10 cellular contexts compared by ENCODE assay signal in genomic region chr4:15920723-15921591, GRCh38. TPM values are rescaled to one million over a fixed set of nuclear protein-coding genes. Genes with fewer than 3 reads are reported as not detected.
DNase-seq lines count a peak whose midpoint lies in the region; ATAC-seq lines count a peak whose summit lies in the region.
"Had no signal": no experiment of that assay in that cellular context is flagged by ENCODE, and none has a peak within 500 bp of the region (broad histone marks: within the 10 kb centered on the region; RNA-seq: fewer than 3 reads in every experiment).

No MANE protein-coding gene starts in this region.

- no peak overlapping the region for H3K27ac ChIP-seq in aorta (ENCODE audit: low read depth in 1 of 2, low read length in 2 of 2)

- H3K27me3 Mint-ChIP-seq in stimulated activated naive CD8-positive, alpha-beta T cell treated with anti-CD3 and anti-CD28 coated beads, Interleukin-15, amount 100 ng/mL, for 72 hours, result peaks cover 38% of the 10 kb centered on the region
- peaks cover 21% of the 10 kb centered on the region for H3K27me3 Mint-ChIP-seq in activated T-helper 17 cell treated with anti-CD3 and anti-CD28 coated beads, Interleukin-2, amount 50 U/mL, for 72 hours
- H3K27me3 Mint-ChIP-seq in activated CD4-positive, alpha-beta T cell treated with anti-CD3 and anti-CD28 coated beads, Interleukin-2, amount 10 ng/mL, durations not matched to agents 24 days and 14 days, result peaks cover 35% of the 10 kb centered on the region

- DNase-seq in stimulated activated naive CD8-positive, alpha-beta T cell treated with anti-CD3 and anti-CD28 coated beads, Interleukin-15, amount 100 ng/mL, for 72 hours, result no peak
- no peak for DNase-seq in stimulated activated naive CD8-positive, alpha-beta T cell treated with anti-CD3 and anti-CD28 coated beads, Interleukin-15, Interleukin-2, amounts not matched to agents 100 U/mL and 50 U/mL, for 24 hours
- DNase-seq in inferior parietal cortex (ENCODE audit: extremely low spot score), result peak; percentile 3
- peak; percentile 91 to 92 for DNase-seq in aorta
- DNase-seq in activated CD4-positive, alpha-beta T cell treated with anti-CD3 and anti-CD28 coated beads, Interleukin-2, amount 10 ng/mL, durations not matched to agents 24 days and 14 days, result no peak
- DNase-seq: effector memory CD8-positive, alpha-beta T cell had no signal

- H3K9me3 ChIP-seq in aorta (ENCODE audit: control insufficient read depth, low read length), result no peaks in the 10 kb centered on the region

- H3K36me3 Mint-ChIP-seq in activated T-helper 17 cell treated with anti-CD3 and anti-CD28 coated beads, Interleukin-2, amount 50 U/mL, for 72 hours (ENCODE audit: low read depth), result no peaks in the 10 kb centered on the region
- no peaks in the 10 kb centered on the region for H3K36me3 Mint-ChIP-seq in activated CD4-positive, alpha-beta T cell treated with anti-CD3 and anti-CD28 coated beads, Interleukin-2, amount 10 ng/mL, durations not matched to agents 24 days and 14 days (ENCODE audit: low read depth)

- no peak overlapping the region for H3K4me3 Mint-ChIP-seq in stimulated activated naive CD8-positive, alpha-beta T cell treated with anti-CD3 and anti-CD28 coated beads, Interleukin-15, amount 100 ng/mL, for 72 hours
- H3K4me3 Mint-ChIP-seq in activated T-helper 17 cell treated with anti-CD3 and anti-CD28 coated beads, Interleukin-2, amount 50 U/mL, for 72 hours, result no peak overlapping the region
- no peak overlapping the region for H3K4me3 Mint-ChIP-seq in activated CD4-positive, alpha-beta T cell treated with anti-CD3 and anti-CD28 coated beads, Interleukin-2, amount 10 ng/mL, durations not matched to agents 24 days and 14 days
- H3K4me3 Mint-ChIP-seq: effector memory CD8-positive, alpha-beta T cell had no signal

- 36 to 43% methylated on average over 4 of the region's 4 CpGs for WGBS in aorta, 2 donors

- peak; percentile 42 for ATAC-seq in stimulated activated naive CD8-positive, alpha-beta T cell treated with anti-CD3 and anti-CD28 coated beads, Interleukin-15, amount 100 ng/mL, for 72 hours
- no peak for ATAC-seq in stimulated activated naive CD8-positive, alpha-beta T cell treated with anti-CD3 and anti-CD28 coated beads, Interleukin-15, Interleukin-2, amounts not matched to agents 100 U/mL and 50 U/mL, for 24 hours
- ATAC-seq in activated T-helper 17 cell treated with anti-CD3 and anti-CD28 coated beads, Interleukin-2, amount 50 U/mL, for 72 hours (replicated peaks), result peak; percentile 64
- peak; percentile 72 for ATAC-seq in aorta (ENCODE audit: low FRiP score)
- ATAC-seq in HG02588 (IDR thresholded peaks at IDR 0.05; ENCODE audit: unreplicated experiment), result no peak
- ATAC-seq in GM18861 (IDR thresholded peaks at IDR 0.05; ENCODE audit: unreplicated experiment), result no peak
- ATAC-seq: effector memory CD8-positive, alpha-beta T cell had no signal

- no peaks in the 10 kb centered on the region for H3K4me1 Mint-ChIP-seq in stimulated activated naive CD8-positive, alpha-beta T cell treated with anti-CD3 and anti-CD28 coated beads, Interleukin-15, amount 100 ng/mL, for 72 hours
- no peaks in the 10 kb centered on the region for H3K4me1 Mint-ChIP-seq in activated T-helper 17 cell treated with anti-CD3 and anti-CD28 coated beads, Interleukin-2, amount 50 U/mL, for 72 hours
- no peaks in the 10 kb centered on the region for H3K4me1 Mint-ChIP-seq in activated CD4-positive, alpha-beta T cell treated with anti-CD3 and anti-CD28 coated beads, Interleukin-2, amount 10 ng/mL, durations not matched to agents 24 days and 14 days

- H3K27me3 ChIP-seq in aorta (ENCODE audit: control insufficient read depth in 1 of 2, insufficient read depth in 2 of 2, low read length in 1 of 2), result no peaks in the 10 kb centered on the region

- intact Hi-C loops in aorta (cut with DNase I), result no loop called here
- intact Hi-C loops in activated CD4-positive, alpha-beta T cell treated with anti-CD3 and anti-CD28 coated beads, Interleukin-2, amount 10 ng/mL, durations not matched to agents 24 days and 14 days (cut with micrococcal nuclease), result no loop called here

- H3K4me3 ChIP-seq in aorta (ENCODE audit: low read length in 2 of 2), result no peak overlapping the region

- peaks cover 2 to 3% of the 10 kb centered on the region in 2 donors for H3K9me3 Mint-ChIP-seq in stimulated activated naive CD8-positive, alpha-beta T cell treated with anti-CD3 and anti-CD28 coated beads, Interleukin-15, amount 100 ng/mL, for 72 hours
- H3K9me3 Mint-ChIP-seq in activated T-helper 17 cell treated with anti-CD3 and anti-CD28 coated beads, Interleukin-2, amount 50 U/mL, for 72 hours, result peaks cover 1% of the 10 kb centered on the region
- peaks cover under 1% of the 10 kb centered on the region for H3K9me3 Mint-ChIP-seq in activated CD4-positive, alpha-beta T cell treated with anti-CD3 and anti-CD28 coated beads, Interleukin-2, amount 10 ng/mL, durations not matched to agents 24 days and 14 days
- H3K9me3 Mint-ChIP-seq: effector memory CD8-positive, alpha-beta T cell had no signal

- no peak overlapping the region for H3K27ac Mint-ChIP-seq in stimulated activated naive CD8-positive, alpha-beta T cell treated with anti-CD3 and anti-CD28 coated beads, Interleukin-15, amount 100 ng/mL, for 72 hours
- no peak overlapping the region for H3K27ac Mint-ChIP-seq in activated T-helper 17 cell treated with anti-CD3 and anti-CD28 coated beads, Interleukin-2, amount 50 U/mL, for 72 hours
- H3K27ac Mint-ChIP-seq in activated CD4-positive, alpha-beta T cell treated with anti-CD3 and anti-CD28 coated beads, Interleukin-2, amount 10 ng/mL, durations not matched to agents 24 days and 14 days, result no peak overlapping the region
- H3K27ac Mint-ChIP-seq: effector memory CD8-positive, alpha-beta T cell had no signal

- H3K36me3 ChIP-seq in aorta (ENCODE audit: control insufficient read depth in 1 of 2, insufficient read depth in 2 of 2, low read length in 1 of 2), result no peaks in the 10 kb centered on the region

- no peaks in the 10 kb centered on the region for H3K4me1 ChIP-seq in aorta (ENCODE audit: control insufficient read depth in 1 of 2, insufficient read depth in 2 of 2, low read length in 2 of 2)

RNA-seq across cellular contexts. Expression of gene FGFBP1, which starts 17.6 kb away (rescaled TPM):
- not detected for total RNA-seq in activated T-helper 17 cell treated with anti-CD3 and anti-CD28 coated beads, Interleukin-2, amount 50 U/mL, for 72 hours
- total RNA-seq in aorta, result not detected
- polyA plus RNA-seq in aorta, result under 1 TPM in 1 of 2 donors, not detected in 1; 0.20 TPM
- not detected in 2 replicates for total RNA-seq in activated CD4-positive, alpha-beta T cell treated with anti-CD3 and anti-CD28 coated beads, Interleukin-2, amount 10 ng/mL, durations not matched to agents 24 days and 14 days
- total RNA-seq: T-helper 1 cell treated with Interleukin-12 subunit alpha and Interleukin-12 subunit beta and Interleukin-4 antibody, amounts not matched to agents 30 ng/mL and 1 ng/mL, for 36 hours had no signal

RNA-seq across cellular contexts. Expression of gene FGFBP2, which starts 42.0 kb away (rescaled TPM):
- total RNA-seq in activated T-helper 17 cell treated with anti-CD3 and anti-CD28 coated beads, Interleukin-2, amount 50 U/mL, for 72 hours, result 1 to 10 TPM in 1 of 2 donors, under 1 TPM in 1; 0.22 to 2.2 TPM
- total RNA-seq in aorta, result 1 to 10 TPM in 1 of 2 donors, under 1 TPM in 1; 0.84 to 1.6 TPM
- polyA plus RNA-seq in aorta, result not detected
- 1.8 and 2.0 TPM in 2 replicates for total RNA-seq in activated CD4-positive, alpha-beta T cell treated with anti-CD3 and anti-CD28 coated beads, Interleukin-2, amount 10 ng/mL, durations not matched to agents 24 days and 14 days

Comparison
In these comparisons a context has a peak if more than half of its experiments do, and no peak if none do; other contexts are left out.
1. ATAC-seq: peak in stimulated activated naive CD8-positive, alpha-beta T cell treated with anti-CD3 and anti-CD28 coated beads, Interleukin-15, amount 100 ng/mL, for 72 hours (single experiment), activated T-helper 17 cell treated with anti-CD3 and anti-CD28 coated beads, Interleukin-2, amount 50 U/mL, for 72 hours (single experiment) and aorta (single experiment); none in stimulated activated naive CD8-positive, alpha-beta T cell treated with anti-CD3 and anti-CD28 coated beads, Interleukin-15, Interleukin-2, amounts not matched to agents 100 U/mL and 50 U/mL, for 24 hours (single experiment), HG02588 (single experiment) and GM18861 (single experiment).
2. DNase-seq: peak in inferior parietal cortex (single experiment) and aorta (2 of 2); none in stimulated activated naive CD8-positive, alpha-beta T cell treated with anti-CD3 and anti-CD28 coated beads, Interleukin-15, amount 100 ng/mL, for 72 hours (0 of 2), stimulated activated naive CD8-positive, alpha-beta T cell treated with anti-CD3 and anti-CD28 coated beads, Interleukin-15, Interleukin-2, amounts not matched to agents 100 U/mL and 50 U/mL, for 24 hours (single experiment) and activated CD4-positive, alpha-beta T cell treated with anti-CD3 and anti-CD28 coated beads, Interleukin-2, amount 10 ng/mL, durations not matched to agents 24 days and 14 days (single experiment).